In the genomic region with DNA sequence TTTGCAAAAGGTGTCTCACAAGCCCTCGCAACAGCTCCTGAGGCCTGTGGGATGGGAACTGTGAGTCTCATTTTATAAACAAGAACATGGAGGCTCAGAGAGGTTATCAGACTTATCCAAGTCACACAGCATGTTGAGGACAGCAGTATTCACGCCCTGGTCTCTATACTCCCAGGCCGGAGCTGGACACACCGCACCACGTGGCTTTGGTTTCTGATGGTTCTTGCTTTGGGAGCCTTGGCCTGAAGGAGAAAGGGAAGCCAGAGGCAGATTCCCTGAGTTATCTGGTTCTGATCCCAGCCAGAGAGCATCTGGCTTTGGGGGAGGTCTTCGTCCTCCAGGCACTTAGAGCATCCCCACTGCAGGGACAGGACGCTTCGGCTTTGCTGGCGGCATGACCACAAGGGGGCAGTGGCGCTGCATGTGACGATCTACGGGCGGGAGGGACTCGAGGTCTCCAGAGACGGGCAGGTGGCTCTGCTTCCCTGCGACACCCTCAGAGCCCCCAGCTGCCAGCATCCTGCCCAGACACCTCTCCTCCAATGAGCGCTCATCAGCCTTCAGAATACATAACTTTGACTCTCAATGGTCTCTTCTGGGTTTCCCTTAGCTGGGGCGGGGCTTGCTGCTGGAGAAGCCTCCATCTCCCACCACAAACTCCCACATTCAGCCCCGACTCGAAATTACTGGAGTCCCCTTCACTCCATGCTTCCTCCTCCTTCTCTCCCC, we compare ENCODE assay signal across 8 cellular contexts. TPM values are rescaled to one million over a fixed set of nuclear protein-coding genes. Genes with fewer than 3 reads are reported as not detected.
A peak's percentile ranks its signal among the peaks of the same experiment; 100 is the strongest.
DNase-seq lines count a peak whose midpoint lies in the region; ATAC-seq, FAIRE-seq and TF ChIP-seq lines count a peak whose summit lies in the region.

No MANE protein-coding gene starts in this region.

- no peak overlapping the region for H3K9ac ChIP-seq in HepG2 (ENCODE audit: insufficient read depth, low read depth, low read length)

- in situ Hi-C loops in HepG2 (cut with HindIII; ENCODE audit: extremely low pct_ligation_motif_present, low pct_unique_long_range_greater_than_20kb) = loop anchor here (5.0 kb wide), 1 partner anchor 136 kb away; no protein-coding TSS in a partner anchor

- TF ChIP-seq RAD21 in HepG2 (CRISPR knock-in tag; IDR thresholded peaks at IDR 0.05) = peak; percentile 93

- no peaks in the 10 kb centered on the region; the same call in 1 of the 2 replicates for H4K20me1 ChIP-seq in HepG2 (ENCODE audit: insufficient read depth, low read length)

- no peaks in the 10 kb centered on the region for H3K4me1 ChIP-seq in HepG2 (ENCODE audit: insufficient read depth, low read length)

- H3K27ac ChIP-seq in HepG2 (ENCODE audit: extremely low read length, insufficient read depth, low read length) = no peak overlapping the region

- no peaks in the 10 kb centered on the region for H3K27me3 ChIP-seq in HepG2 (ENCODE audit: control insufficient read depth in 1 of 2, insufficient read depth in 2 of 2, low read length in 2 of 2)

- DNase-seq in COR-L47 (lab: John Stamatoyannopoulos, UW) (peak; percentile 87), NCI-H345 treated with DMSO at 0.1 percent for 48 hours (lab: John Stamatoyannopoulos, UW; ENCODE audit: unreplicated experiment) (peak; percentile 77), chondrocyte (ENCODE audit: low spot score) (no peak), HepG2 (ENCODE audit: low spot score) (peak; percentile 62)
- peak; percentile 79 to 84 for DNase-seq in activated CD4-positive, alpha-beta T cell treated with anti-CD3 and anti-CD28 coated beads for 4 hours
- DNase-seq in stimulated activated CD4-positive, alpha-beta T cell treated with anti-CD3 and anti-CD28 coated beads, TNF-alpha, amount 100 ng/mL, for 1 hour (ENCODE audit: low read depth in 3 of 3, low spot score in 1 of 3) = peak; percentile 52 to 85 (median 53)

- POLR2A ChIA-PET in HepG2 (lab: Yijun Ruan, JAX) = no interaction called here

- no peak overlapping the region for H2AFZ ChIP-seq in HepG2 (ENCODE audit: low read length)

- FAIRE-seq in HepG2 (lab: Jason Lieb, UNC) = peak; percentile 68

- H3K4me1 Mint-ChIP-seq in chondrocyte (ENCODE audit: low read depth) = no peaks in the 10 kb centered on the region

- peak; percentile 91 for TF ChIP-seq CTCF in chondrocyte (IDR thresholded peaks at IDR 0.05)
- TF ChIP-seq CTCF in HepG2 (CRISPR knock-in tag; IDR thresholded peaks at IDR 0.05) = peak; percentile 97

- intact Hi-C loops in HepG2 (cut with micrococcal nuclease; ENCODE audit: unreplicated experiment) = loop anchor here (1.0 kb wide), 2 partner anchors 137 to 144 kb away; no protein-coding TSS in a partner anchor

- TF ChIP-seq EP300 in HepG2 (IDR thresholded peaks at IDR 0.05; ENCODE audit: low read depth in 2 of 2, low read length in 2 of 2) = no peak
- no peak for TF ChIP-seq EP300 in HepG2 (CRISPR knock-in tag; IDR thresholded peaks at IDR 0.05; ENCODE audit: borderline replicate concordance)

- no peak for TF ChIP-seq POLR2A in HepG2 (IDR thresholded peaks at IDR 0.05; ENCODE audit: insufficient read depth in 1 of 2, low read depth in 2 of 2, low read length in 2 of 2)

- H3K36me3 Mint-ChIP-seq in chondrocyte (ENCODE audit: low read depth) = no peaks in the 10 kb centered on the region

- no peak overlapping the region for H3K4me2 ChIP-seq in HepG2 (ENCODE audit: low read depth, low read length)

- H3K4me3 Mint-ChIP-seq in chondrocyte (ENCODE audit: unreplicated experiment) = no peak overlapping the region

- ATAC-seq in HG02610 (IDR thresholded peaks at IDR 0.05; ENCODE audit: unreplicated experiment) (peak; percentile 63), HepG2 (peak; percentile 97), HG03095 (IDR thresholded peaks at IDR 0.05; ENCODE audit: unreplicated experiment) (no peak)

- H3K27me3 Mint-ChIP-seq in chondrocyte (ENCODE audit: low read depth) = peaks cover 35% of the 10 kb centered on the region

- no peak overlapping the region for H3K27ac Mint-ChIP-seq in chondrocyte (ENCODE audit: unreplicated experiment)

- WGBS in HepG2 (ENCODE audit: low lambda C conversion rate) = 46% methylated on average over 9 of the region's 20 CpGs

- peaks cover 12% of the 10 kb centered on the region for H3K9me3 Mint-ChIP-seq in chondrocyte (ENCODE audit: low read depth)

- H3K79me2 ChIP-seq in HepG2 (ENCODE audit: insufficient read depth, low read length) = no peaks in the 10 kb centered on the region

- H3K9me3 ChIP-seq in HepG2 (ENCODE audit: low read length) = peaks cover 3% of the 10 kb centered on the region; the same call in 1 of the 2 replicates

- H3K4me3 ChIP-seq in HepG2 (replicated peaks in 1 of 3; ENCODE audit: insufficient read depth in 1 of 3, low read depth in 2 of 3, low read length in 3 of 3) = no peak overlapping the region

- no TSS peak for BruUV-seq in HepG2 (replicated peaks; lab: Mats Ljungman, UMichigan)

- CTCF ChIA-PET in HepG2 (lab: Yijun Ruan, JAX; ENCODE audit: low intra/inter-chr PET ratio, low total read pairs) = interaction anchor here (1.4 to 5.0 kb wide), 3 partner anchors 136 to 145 kb away, joined by 3 to 76 read pairs (median 28); no protein-coding TSS in a partner anchor

- no peaks in the 10 kb centered on the region for H3K36me3 ChIP-seq in HepG2 (replicated peaks in 1 of 2; ENCODE audit: control insufficient read depth in 1 of 2, insufficient read depth in 2 of 2, low read length in 2 of 2)

TF ChIP-seq in HepG2, 621 proteins besides CTCF, POLR2A, EP300 and RAD21 (continues in another document):
- TF ChIP-seq AHR (CRISPR knock-in tag; IDR thresholded peaks at IDR 0.05) (peak; percentile 59; the same call in 1 of the 2 replicates), REXO4 (CRISPR knock-in tag; IDR thresholded peaks at IDR 0.05; ENCODE audit: borderline replicate concordance) (no peak), ZNF224 (CRISPR knock-in tag; IDR thresholded peaks at IDR 0.05) (no peak), ZSCAN9 (CRISPR knock-in tag; IDR thresholded peaks at IDR 0.05; ENCODE audit: borderline replicate concordance) (0 out of 2 replicates have a peak, but pooled peaks have one; percentile 18), ZSCAN30 (CRISPR knock-in tag; IDR thresholded peaks at IDR 0.05) (no peak), MTF1 (CRISPR knock-in tag; IDR thresholded peaks at IDR 0.05) (no peak), HDAC6 (IDR thresholded peaks at IDR 0.05; ENCODE audit: low read depth, low read length) (no peak), SRY (CRISPR knock-in tag; IDR thresholded peaks at IDR 0.05) (no peak), ZNF24 (IDR thresholded peaks at IDR 0.05) (no peak), SATB2 (CRISPR knock-in tag; IDR thresholded peaks at IDR 0.05) (no peak), ZNF17 (CRISPR knock-in tag; IDR thresholded peaks at IDR 0.05) (no peak), FOXA1 (IDR thresholded peaks at IDR 0.05) (no peak), FOXA1 (CRISPR knock-in tag; IDR thresholded peaks at IDR 0.05) (peak; percentile 38; the same call in 1 of the 2 replicates), KDM2A (CRISPR knock-in tag; IDR thresholded peaks at IDR 0.05; ENCODE audit: borderline replicate concordance, low read depth) (peak; percentile 70; the same call in 1 of the 2 replicates), POLR2AphosphoS2 (IDR thresholded peaks at IDR 0.05; ENCODE audit: low read depth, low read length) (no peak)
- TF ChIP-seq, protein P1, sequence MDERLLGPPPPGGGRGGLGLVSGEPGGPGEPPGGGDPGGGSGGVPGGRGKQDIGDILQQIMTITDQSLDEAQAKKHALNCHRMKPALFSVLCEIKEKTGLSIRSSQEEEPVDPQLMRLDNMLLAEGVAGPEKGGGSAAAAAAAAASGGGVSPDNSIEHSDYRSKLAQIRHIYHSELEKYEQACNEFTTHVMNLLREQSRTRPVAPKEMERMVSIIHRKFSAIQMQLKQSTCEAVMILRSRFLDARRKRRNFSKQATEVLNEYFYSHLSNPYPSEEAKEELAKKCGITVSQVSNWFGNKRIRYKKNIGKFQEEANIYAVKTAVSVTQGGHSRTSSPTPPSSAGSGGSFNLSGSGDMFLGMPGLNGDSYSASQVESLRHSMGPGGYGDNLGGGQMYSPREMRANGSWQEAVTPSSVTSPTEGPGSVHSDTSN (CRISPR knock-in tag; IDR thresholded peaks at IDR 0.05) = no peak
- TF ChIP-seq, protein P2, sequence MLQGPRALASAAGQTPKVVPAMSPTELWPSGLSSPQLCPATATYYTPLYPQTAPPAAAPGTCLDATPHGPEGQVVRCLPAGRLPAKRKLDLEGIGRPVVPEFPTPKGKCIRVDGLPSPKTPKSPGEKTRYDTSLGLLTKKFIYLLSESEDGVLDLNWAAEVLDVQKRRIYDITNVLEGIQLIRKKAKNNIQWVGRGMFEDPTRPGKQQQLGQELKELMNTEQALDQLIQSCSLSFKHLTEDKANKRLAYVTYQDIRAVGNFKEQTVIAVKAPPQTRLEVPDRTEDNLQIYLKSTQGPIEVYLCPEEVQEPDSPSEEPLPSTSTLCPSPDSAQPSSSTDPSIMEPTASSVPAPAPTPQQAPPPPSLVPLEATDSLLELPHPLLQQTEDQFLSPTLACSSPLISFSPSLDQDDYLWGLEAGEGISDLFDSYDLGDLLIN (CRISPR knock-in tag; IDR thresholded peaks at IDR 0.05; ENCODE audit: borderline replicate concordance) = no peak

RNA-seq across cellular contexts. Expression of a gene that starts 51.4 kb away (rescaled TPM):
- total RNA-seq in chondrocyte (12.3 to 13.9 TPM (median 13.6 TPM) in 3 replicates), HepG2 (2016; rRNA removed; fragmentation: Illumina TruSeq; extraction: Trizol) (16.0 and 18.7 TPM in 2 replicates)
- total RNA-seq in HepG2 (2016; cell fraction: cytosol; rRNA removed; fragmentation: Illumina TruSeq; extraction: Trizol; ENCODE audit: low read depth) = 4.0 TPM in 2 replicates
- total RNA-seq in HepG2 (2016; cell fraction: insoluble cytoplasmic fraction; rRNA removed; fragmentation: Illumina TruSeq; extraction: Trizol) = 15.3 and 19.7 TPM in 2 replicates
- 10.8 and 11.9 TPM in 2 replicates for total RNA-seq in HepG2 (2016; cell fraction: membrane; rRNA removed; fragmentation: Illumina TruSeq; extraction: Trizol)
- 13.1 and 13.6 TPM in 2 replicates for total RNA-seq in HepG2 (2016; cell fraction: nucleus; rRNA removed; fragmentation: Illumina TruSeq; extraction: Trizol)
- polyA plus RNA-seq in HepG2 (2011; rRNA removed) = 8.2 and 10.1 TPM in 2 replicates
- polyA plus RNA-seq in HepG2 (2011; cell fraction: cytosol; rRNA removed) = 6.3 and 8.1 TPM in 2 replicates
- 4.5 TPM in 2 replicates for polyA plus RNA-seq in HepG2 (2011; cell fraction: nucleus; rRNA removed)
- 4.5 and 5.6 TPM in 2 replicates for polyA plus RNA-seq in HepG2 (2012)
- polyA plus RNA-seq in HepG2 (2016; cell fraction: cytosol; fragmentation: Illumina TruSeq; extraction: Trizol; ENCODE audit: low read depth) = 3.4 and 3.6 TPM in 2 replicates
- 16.9 and 19.9 TPM in 2 replicates for polyA plus RNA-seq in HepG2 (2016; cell fraction: insoluble cytoplasmic fraction; fragmentation: Illumina TruSeq; extraction: Trizol; ENCODE audit: low read depth)
- polyA plus RNA-seq in HepG2 (2016; cell fraction: membrane; fragmentation: Illumina TruSeq; extraction: Trizol; ENCODE audit: low read depth) = 6.5 and 7.4 TPM in 2 replicates
- 18.7 and 19.1 TPM in 2 replicates for polyA plus RNA-seq in HepG2 (2016; cell fraction: nucleus; fragmentation: Illumina TruSeq; extraction: Trizol; ENCODE audit: insufficient read depth, low read depth)
- 6.5 and 7.0 TPM in 2 replicates for polyA minus RNA-seq in HepG2 (2011; rRNA and poly(A)+ RNA removed; ENCODE audit: low replicate concordance)
- polyA minus RNA-seq in HepG2 (2011; cell fraction: cytosol; rRNA and poly(A)+ RNA removed) = 5.4 and 7.0 TPM in 2 replicates
- 18.6 and 20.7 TPM in 2 replicates for polyA minus RNA-seq in HepG2 (2011; cell fraction: nucleus; rRNA and poly(A)+ RNA removed)
